1 cellular context compared by ENCODE assay signal in the genomic region with DNA sequence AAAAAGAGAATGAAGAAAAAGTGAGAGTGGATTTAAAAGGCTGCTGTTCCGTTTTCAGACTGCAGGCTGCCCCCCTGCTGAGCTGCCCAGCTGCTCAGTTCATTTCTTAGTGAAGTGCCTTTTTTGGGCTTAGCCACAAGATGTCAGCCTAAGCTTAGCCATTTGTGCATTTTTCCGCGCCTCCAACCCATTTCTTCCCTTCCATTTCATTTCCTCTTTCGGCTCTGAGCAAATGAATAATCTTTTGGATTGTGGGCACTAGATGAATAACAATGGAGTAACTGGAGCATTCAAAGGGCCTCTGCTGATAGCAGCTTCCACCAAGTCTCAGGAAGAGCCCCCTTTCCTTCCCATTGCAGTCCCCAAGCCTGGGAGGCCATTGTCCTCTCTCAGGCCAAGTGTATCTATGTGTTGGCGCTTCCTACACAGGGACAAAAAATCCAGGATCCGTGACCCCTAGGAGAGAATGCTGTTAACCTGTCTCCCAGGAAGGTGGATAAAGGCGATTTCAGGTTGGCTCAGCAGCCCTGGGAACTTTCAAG.
A peak's percentile ranks its signal among the peaks of the same experiment; 100 is the strongest.
TF ChIP-seq lines count a peak whose summit lies in the region.

No MANE protein-coding gene starts in this region.

TF ChIP-seq in HepG2, 621 proteins besides CTCF, POLR2A, EP300 and RAD21 (continued from another document and continues in another):
- TF ChIP-seq ZFP91 (CRISPR knock-in tag; IDR thresholded peaks at IDR 0.05; ENCODE audit: borderline replicate concordance) (peak; percentile 9; the same call in 1 of the 2 replicates), XRCC5 (optimal IDR thresholded peaks at IDR 0.05; ENCODE audit: low read length) (peak; percentile 94), REST (IDR thresholded peaks at IDR 0.05; ENCODE audit: borderline replicate concordance in 1 of 2, low read depth in 1 of 2, low read length in 2 of 2) (no peak), SAP130 (CRISPR knock-in tag; IDR thresholded peaks at IDR 0.05; ENCODE audit: low read depth) (peak; percentile 46; the same call in 1 of the 2 replicates), SAFB2 (CRISPR knock-in tag; IDR thresholded peaks at IDR 0.05; ENCODE audit: borderline replicate concordance, low read depth) (no peak), E2F2 (CRISPR knock-in tag; IDR thresholded peaks at IDR 0.05; ENCODE audit: borderline replicate concordance) (0 out of 2 replicates have a peak, but pooled peaks have one; percentile 40), ZNF777 (CRISPR knock-in tag; IDR thresholded peaks at IDR 0.05) (no peak), ZBTB38 (CRISPR knock-in tag; IDR thresholded peaks at IDR 0.05) (0 out of 2 replicates have a peak, but pooled peaks have one; percentile 43), ZNF75D (CRISPR knock-in tag; IDR thresholded peaks at IDR 0.05; ENCODE audit: borderline replicate concordance) (no peak), DPF2 (CRISPR knock-in tag; IDR thresholded peaks at IDR 0.05; ENCODE audit: borderline replicate concordance, low read depth) (no peak), HINFP (CRISPR knock-in tag; IDR thresholded peaks at IDR 0.05; ENCODE audit: low read depth) (0 out of 2 replicates have a peak, but pooled peaks have one; percentile 68), DRAP1 (CRISPR knock-in tag; IDR thresholded peaks at IDR 0.05) (peak; percentile 58), ZNF512B (CRISPR knock-in tag; IDR thresholded peaks at IDR 0.05; ENCODE audit: borderline replicate concordance) (peak; percentile 23; the same call in 1 of the 2 replicates), ZNF24 (IDR thresholded peaks at IDR 0.05) (peak; percentile 81), ZNF331 (CRISPR knock-in tag; IDR thresholded peaks at IDR 0.05) (peak; percentile 57; the same call in 1 of the 2 replicates), EZH2 (conservative IDR thresholded peaks at IDR 0.05; ENCODE audit: low read depth, low read length) (no peak), CBX2 (IDR thresholded peaks at IDR 0.05; ENCODE audit: low read depth, low read length) (no peak), CBX2 (CRISPR knock-in tag; IDR thresholded peaks at IDR 0.05; ENCODE audit: low read depth) (peak; percentile 65; the same call in 1 of the 2 replicates), ESRRA (CRISPR knock-in tag; IDR thresholded peaks at IDR 0.05; ENCODE audit: low read depth) (no peak), ZBTB33 (CRISPR knock-in tag; IDR thresholded peaks at IDR 0.05) (peak; percentile 31; the same call in 1 of the 2 replicates), HDAC2 (CRISPR knock-in tag; IDR thresholded peaks at IDR 0.05) (peak; percentile 51; the same call in 1 of the 2 replicates), RFXAP (CRISPR knock-in tag; IDR thresholded peaks at IDR 0.05; ENCODE audit: borderline replicate concordance) (peak; percentile 56; the same call in 1 of the 2 replicates), ZNF841 (CRISPR knock-in tag; IDR thresholded peaks at IDR 0.05; ENCODE audit: borderline replicate concordance) (no peak), KDM5A (IDR thresholded peaks at IDR 0.05; ENCODE audit: borderline replicate concordance, low read length) (peak; percentile 43; the same call in 1 of the 2 replicates), ZNF431 (CRISPR knock-in tag; IDR thresholded peaks at IDR 0.05; ENCODE audit: borderline replicate concordance, low read depth) (no peak), ZNF317 (CRISPR knock-in tag; IDR thresholded peaks at IDR 0.05) (no peak), NFKBIZ (CRISPR knock-in tag; IDR thresholded peaks at IDR 0.05) (peak; percentile 66; the same call in 1 of the 2 replicates), YY1 (IDR thresholded peaks at IDR 0.05; ENCODE audit: insufficient read depth, insufficient replicate concordance, low read depth, low read length) (peak; percentile 16), NR2F6 (IDR thresholded peaks at IDR 0.05) (0 out of 2 replicates have a peak, but pooled peaks have one; percentile 11), NR2F6 (CRISPR knock-in tag; IDR thresholded peaks at IDR 0.05) (peak; percentile 46; the same call in 1 of the 2 replicates), MED13 (CRISPR knock-in tag; IDR thresholded peaks at IDR 0.05) (peak; percentile 34; the same call in 1 of the 2 replicates), ZNF547 (CRISPR knock-in tag; IDR thresholded peaks at IDR 0.05) (0 out of 2 replicates have a peak, but pooled peaks have one; percentile 6), PRMT3 (CRISPR knock-in tag; IDR thresholded peaks at IDR 0.05; ENCODE audit: borderline replicate concordance, low read depth) (no peak)
- TF ChIP-seq, protein P1, sequence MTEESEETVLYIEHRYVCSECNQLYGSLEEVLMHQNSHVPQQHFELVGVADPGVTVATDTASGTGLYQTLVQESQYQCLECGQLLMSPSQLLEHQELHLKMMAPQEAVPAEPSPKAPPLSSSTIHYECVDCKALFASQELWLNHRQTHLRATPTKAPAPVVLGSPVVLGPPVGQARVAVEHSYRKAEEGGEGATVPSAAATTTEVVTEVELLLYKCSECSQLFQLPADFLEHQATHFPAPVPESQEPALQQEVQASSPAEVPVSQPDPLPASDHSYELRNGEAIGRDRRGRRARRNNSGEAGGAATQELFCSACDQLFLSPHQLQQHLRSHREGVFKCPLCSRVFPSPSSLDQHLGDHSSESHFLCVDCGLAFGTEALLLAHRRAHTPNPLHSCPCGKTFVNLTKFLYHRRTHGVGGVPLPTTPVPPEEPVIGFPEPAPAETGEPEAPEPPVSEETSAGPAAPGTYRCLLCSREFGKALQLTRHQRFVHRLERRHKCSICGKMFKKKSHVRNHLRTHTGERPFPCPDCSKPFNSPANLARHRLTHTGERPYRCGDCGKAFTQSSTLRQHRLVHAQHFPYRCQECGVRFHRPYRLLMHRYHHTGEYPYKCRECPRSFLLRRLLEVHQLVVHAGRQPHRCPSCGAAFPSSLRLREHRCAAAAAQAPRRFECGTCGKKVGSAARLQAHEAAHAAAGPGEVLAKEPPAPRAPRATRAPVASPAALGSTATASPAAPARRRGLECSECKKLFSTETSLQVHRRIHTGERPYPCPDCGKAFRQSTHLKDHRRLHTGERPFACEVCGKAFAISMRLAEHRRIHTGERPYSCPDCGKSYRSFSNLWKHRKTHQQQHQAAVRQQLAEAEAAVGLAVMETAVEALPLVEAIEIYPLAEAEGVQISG (CRISPR knock-in tag; IDR thresholded peaks at IDR 0.05), result 0 out of 2 replicates have a peak, but pooled peaks have one; percentile 2
- TF ChIP-seq, protein P2, sequence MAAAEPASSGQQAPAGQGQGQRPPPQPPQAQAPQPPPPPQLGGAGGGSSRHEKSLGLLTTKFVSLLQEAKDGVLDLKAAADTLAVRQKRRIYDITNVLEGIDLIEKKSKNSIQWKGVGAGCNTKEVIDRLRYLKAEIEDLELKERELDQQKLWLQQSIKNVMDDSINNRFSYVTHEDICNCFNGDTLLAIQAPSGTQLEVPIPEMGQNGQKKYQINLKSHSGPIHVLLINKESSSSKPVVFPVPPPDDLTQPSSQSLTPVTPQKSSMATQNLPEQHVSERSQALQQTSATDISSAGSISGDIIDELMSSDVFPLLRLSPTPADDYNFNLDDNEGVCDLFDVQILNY (CRISPR knock-in tag; conservative IDR thresholded peaks at IDR 0.05), result 0 out of 2 replicates have a peak, but pooled peaks have one; percentile 50
- TF ChIP-seq, protein P3, sequence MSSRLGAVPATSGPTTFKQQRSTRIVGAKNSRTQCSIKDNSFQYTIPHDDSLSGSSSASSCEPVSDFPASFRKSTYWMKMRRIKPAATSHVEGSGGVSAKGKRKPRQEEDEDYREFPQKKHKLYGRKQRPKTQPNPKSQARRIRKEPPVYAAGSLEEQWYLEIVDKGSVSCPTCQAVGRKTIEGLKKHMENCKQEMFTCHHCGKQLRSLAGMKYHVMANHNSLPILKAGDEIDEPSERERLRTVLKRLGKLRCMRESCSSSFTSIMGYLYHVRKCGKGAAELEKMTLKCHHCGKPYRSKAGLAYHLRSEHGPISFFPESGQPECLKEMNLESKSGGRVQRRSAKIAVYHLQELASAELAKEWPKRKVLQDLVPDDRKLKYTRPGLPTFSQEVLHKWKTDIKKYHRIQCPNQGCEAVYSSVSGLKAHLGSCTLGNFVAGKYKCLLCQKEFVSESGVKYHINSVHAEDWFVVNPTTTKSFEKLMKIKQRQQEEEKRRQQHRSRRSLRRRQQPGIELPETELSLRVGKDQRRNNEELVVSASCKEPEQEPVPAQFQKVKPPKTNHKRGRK (CRISPR knock-in tag; IDR thresholded peaks at IDR 0.05), result no peak
